Comparison of ENCODE assay signal across 23 cellular contexts in the genomic region with DNA sequence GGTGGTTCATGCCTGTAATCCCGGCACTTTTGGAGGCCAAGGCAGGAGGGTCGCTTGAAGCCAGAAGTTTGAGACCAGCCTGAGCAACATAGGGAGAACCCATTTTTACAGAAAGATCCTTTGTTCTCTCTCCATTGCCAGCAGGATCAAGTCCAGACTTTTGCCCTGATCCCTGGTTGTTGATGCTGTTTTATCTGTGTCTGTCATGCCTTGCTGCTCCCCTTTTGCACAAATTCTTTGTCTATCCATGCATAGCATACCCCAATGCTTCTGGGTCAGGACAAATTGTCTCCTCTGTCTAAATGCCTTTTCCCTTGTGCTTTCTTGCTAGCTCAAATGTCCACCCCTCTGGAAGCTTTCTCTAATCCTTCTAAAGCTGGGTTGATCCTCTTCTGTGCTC.
"Had no signal": no experiment of that assay in that cellular context is flagged by ENCODE, and none has a peak within 500 bp of the region (broad histone marks: within the 10 kb centered on the region; RNA-seq: fewer than 3 reads in every experiment).

No MANE protein-coding gene starts in this region.

- H3K4me1 Mint-ChIP-seq: nephron had no signal

- DNase-seq: activated CD4-positive, alpha-beta T cell treated with anti-CD3 and anti-CD28 coated beads for 1 hour; activated CD4-positive, alpha-beta T cell treated with anti-CD3 and anti-CD28 coated beads, Interleukin-2, amount 50 U/mL, for 4 hours; activated effector memory CD4-positive, alpha-beta T cell treated with anti-CD3 and anti-CD28 coated beads, Interleukin-2, amount 50 U/mL, for 16 hours; activated naive CD4-positive, alpha-beta T cell treated with anti-CD3 and anti-CD28 coated beads, Interleukin-2, amount 50 U/mL, for 16 hours; activated T-cell treated with anti-CD3 and anti-CD28 coated beads, Interleukin-2, amount 50 U/mL, for 72 hours; effector CD8-positive, alpha-beta T cell; foreskin keratinocyte; heart left ventricle; stimulated activated CD4-positive, alpha-beta T cell treated with anti-CD3 and anti-CD28 coated beads, Interleukin-12 subunit alpha, Interleukin-12 subunit beta, amount 100 ng/mL, for 4 hours; stimulated activated CD4-positive, alpha-beta T cell treated with anti-CD3 and anti-CD28 coated beads, Interleukin-1b, Interleukin-23, amount 100 ng/mL, for 48 hours; stimulated activated CD8-positive, alpha-beta memory T cell treated with anti-CD3 and anti-CD28 coated beads, Interleukin-4, amount 100 ng/mL, for 48 hours; stimulated activated naive CD4-positive, alpha-beta T cell treated with Interleukin-2 at 50 U/mL for 16 hours; substantia nigra; SW 1271; T-helper 2 cell; uterus had no signal

- H3K9me3 Mint-ChIP-seq: activated T-cell treated with anti-CD3 and anti-CD28 coated beads, Interleukin-2, amount 50 U/mL, for 72 hours; dendritic cell treated with granulocyte-macrophage colony-stimulating factor and Interleukin-4, amounts not matched to agents 40 ng/mL and 50 ng/mL, for 4 days; mesothelial cell of epicardium; nephron had no signal

- H3K27me3 Mint-ChIP-seq: dendritic cell treated with granulocyte-macrophage colony-stimulating factor and Interleukin-4, amounts not matched to agents 40 ng/mL and 50 ng/mL, for 4 days; progenitor cell of endocrine pancreas had no signal

- H3K9me3 ChIP-seq: heart left ventricle, right atrium auricular region, tibial nerve, uterus had no signal

- H3K36me3 ChIP-seq: uterus had no signal

- ATAC-seq: activated T-cell treated with anti-CD3 and anti-CD28 coated beads, Interleukin-2, amount 50 U/mL, for 72 hours; foreskin keratinocyte had no signal

- H3K27ac ChIP-seq: foreskin keratinocyte, right atrium auricular region, tibial nerve, uterus, VCaP had no signal

- H3K4me3 Mint-ChIP-seq: activated T-cell treated with anti-CD3 and anti-CD28 coated beads, Interleukin-2, amount 50 U/mL, for 72 hours; dendritic cell treated with granulocyte-macrophage colony-stimulating factor and Interleukin-4, amounts not matched to agents 40 ng/mL and 50 ng/mL, for 4 days; mesothelial cell of epicardium; nephron had no signal

- H3K4me1 ChIP-seq: foreskin keratinocyte, right atrium auricular region, tibial nerve had no signal

- H3K4me3 ChIP-seq: heart left ventricle, right atrium auricular region, tibial nerve, uterus had no signal

- H3K27me3 ChIP-seq: foreskin keratinocyte, heart left ventricle, right atrium auricular region, tibial nerve, uterus had no signal

- H3K27ac Mint-ChIP-seq: activated T-cell treated with anti-CD3 and anti-CD28 coated beads, Interleukin-2, amount 50 U/mL, for 72 hours had no signal
